7 cellular contexts compared by ENCODE assay signal in the genomic region with DNA sequence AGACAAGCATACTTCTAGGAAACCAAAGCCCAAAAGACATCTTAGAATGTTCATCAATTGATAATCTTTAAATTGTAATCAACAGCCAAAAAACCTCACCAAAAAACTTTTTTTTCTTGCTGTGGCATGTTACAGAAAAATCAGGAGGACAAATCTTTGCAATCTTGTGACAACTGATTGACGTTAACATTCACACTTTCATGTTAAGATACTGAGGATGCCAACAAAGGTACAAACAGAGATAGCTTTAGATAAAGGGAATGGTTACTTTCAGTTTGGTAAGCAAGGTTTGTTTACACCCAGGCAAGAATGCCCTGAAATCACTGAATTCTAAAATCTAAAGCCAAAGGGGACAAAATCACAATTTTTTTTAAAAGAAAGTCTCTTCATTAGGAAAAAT.
"Had no signal": no experiment of that assay in that cellular context is flagged by ENCODE, and none has a peak within 500 bp of the region (broad histone marks: within the 10 kb centered on the region; RNA-seq: fewer than 3 reads in every experiment).

No MANE protein-coding gene starts in this region.

- DNase-seq: GDM1, GF-D8 had no signal

- FAIRE-seq: G401.6, GM12878, GM12891, GM18507, GM19239 had no signal

- H3K4me3 ChIP-seq: GM12878 had no signal
